In genomic region chr19:56367829-56368711, GRCh38 we compare ENCODE assay signal across 8 cellular contexts. TPM values are rescaled to one million over a fixed set of nuclear protein-coding genes. Genes with fewer than 3 reads are reported as not detected.
DNase-seq lines count a peak whose midpoint lies in the region; ATAC-seq and TF ChIP-seq lines count a peak whose summit lies in the region.

No MANE protein-coding gene starts in this region.

- H3K36me3 Mint-ChIP-seq in activated T-cell treated with anti-CD3 and anti-CD28 coated beads, Interleukin-2, amount 50 U/mL, for 24 hours (ENCODE audit: low read depth): peaks cover 73% of the 10 kb centered on the region

- ATAC-seq in HG03139 (IDR thresholded peaks at IDR 0.05; ENCODE audit: unreplicated experiment): peak; percentile 92

- H3K4me1 Mint-ChIP-seq in activated T-cell treated with anti-CD3 and anti-CD28 coated beads, Interleukin-2, amount 50 U/mL, for 24 hours (ENCODE audit: low read depth): peaks cover 25% of the 10 kb centered on the region

- H3K27ac Mint-ChIP-seq in activated T-cell treated with anti-CD3 and anti-CD28 coated beads, Interleukin-2, amount 50 U/mL, for 24 hours: peak overlapping the region; percentile 88

- in situ Hi-C loops in ACHN (cut with HindIII; ENCODE audit: low pct_ligation_motif_present, low pct_unique_long_range_greater_than_20kb, low sequenced_read_pairs): no loop called here

- DNase-seq in ELF-1 (ENCODE audit: low read depth, low spot score) (peak; percentile 97), NCI-H82 (lab: John Stamatoyannopoulos, UW) (peak; percentile 95), epithelial cell of proximal tubule (ENCODE audit: low read depth) (peak; percentile 62), middle frontal gyrus (ENCODE audit: extremely low spot score, low spot score) (peak; percentile 80), ACHN (no peak)
- DNase-seq in activated T-cell treated with anti-CD3 and anti-CD28 coated beads, Interleukin-2, amount 50 U/mL, for 24 hours: peak; percentile 85
- DNase-seq in stimulated activated CD8-positive, alpha-beta memory T cell treated with anti-CD3 and anti-CD28 coated beads, Interleukin-15, amount 100 ng/mL, for 1 hour (ENCODE audit: low read depth): peak; percentile 58

- H3K27me3 Mint-ChIP-seq in activated T-cell treated with anti-CD3 and anti-CD28 coated beads, Interleukin-2, amount 50 U/mL, for 24 hours: no peaks in the 10 kb centered on the region

- TF ChIP-seq CTCF in epithelial cell of proximal tubule (conservative IDR thresholded peaks at IDR 0.05; ENCODE audit: low read depth, low read length): peak; percentile 8

- H3K4me3 ChIP-seq in epithelial cell of proximal tubule (ENCODE audit: low read depth, low read length): peak overlapping the region; percentile 70

- H3K9me3 Mint-ChIP-seq in activated T-cell treated with anti-CD3 and anti-CD28 coated beads, Interleukin-2, amount 50 U/mL, for 24 hours: peaks cover 72% of the 10 kb centered on the region

- peak overlapping the region; percentile 88 for H3K4me3 Mint-ChIP-seq in activated T-cell treated with anti-CD3 and anti-CD28 coated beads, Interleukin-2, amount 50 U/mL, for 24 hours

RNA-seq across cellular contexts. Expression of gene ZNF582, which starts 25.3 kb away (rescaled TPM):
- 1.6 and 2.5 TPM in 2 replicates for total RNA-seq in epithelial cell of proximal tubule

RNA-seq across cellular contexts. Expression of gene ZNF583, which starts 36.1 kb away (rescaled TPM):
- 0.75 and 2.7 TPM in 2 replicates for total RNA-seq in epithelial cell of proximal tubule

RNA-seq across cellular contexts. Expression of gene ZSCAN5A, which starts 53.4 kb away (rescaled TPM):
- total RNA-seq in epithelial cell of proximal tubule: 1.4 and 5.4 TPM in 2 replicates
